ENCODE assay signal across 9 cellular contexts in genomic region chr3:143974877-143975238, GRCh38. TPM values are rescaled to one million over a fixed set of nuclear protein-coding genes. Genes with fewer than 3 reads are reported as not detected.
A peak's percentile ranks its signal among the peaks of the same experiment; 100 is the strongest.
DNase-seq lines count a peak whose midpoint lies in the region; ATAC-seq, FAIRE-seq and TF ChIP-seq lines count a peak whose summit lies in the region.
"Had no signal": no experiment of that assay in that cellular context is flagged by ENCODE, and none has a peak within 500 bp of the region (broad histone marks: within the 10 kb centered on the region; RNA-seq: fewer than 3 reads in every experiment).

No MANE protein-coding gene starts in this region.

- no peak for TF ChIP-seq POLR2A in endothelial cell of umbilical vein (IDR thresholded peaks at IDR 0.05; ENCODE audit: low read depth, low read length)

- BruUV-seq in endothelial cell of umbilical vein (replicated peaks; lab: Mats Ljungman, UMichigan), result no TSS peak

- H3K27me3 ChIP-seq in DND-41 (ENCODE audit: insufficient read depth, low read length, poor library complexity) (peaks cover 4% of the 10 kb centered on the region), endothelial cell of umbilical vein (ENCODE audit: control insufficient read depth in 2 of 2, insufficient read depth in 2 of 2, low read length in 2 of 2) (no peaks in the 10 kb centered on the region)

- ATAC-seq in DND-41 (ENCODE audit: insufficient read depth, low read depth) (no peak), GM18870 (IDR thresholded peaks at IDR 0.05; ENCODE audit: unreplicated experiment) (no peak)

- H3K79me2 ChIP-seq in DND-41 (ENCODE audit: insufficient read depth, low read length), result peaks cover 73% of the 10 kb centered on the region
- H3K79me2 ChIP-seq in endothelial cell of umbilical vein (ENCODE audit: control insufficient read depth, insufficient read depth, low read length), result peaks cover 72% of the 10 kb centered on the region

- intact Hi-C loops in endothelial cell of umbilical vein (cut with micrococcal nuclease), result loop anchor here (1.0 to 10.0 kb wide), 7 partner anchors 88 to 1060 kb away; no protein-coding TSS in a partner anchor

- no peaks in the 10 kb centered on the region for H3K36me3 ChIP-seq in DND-41 (ENCODE audit: insufficient read depth, low read length)
- H3K36me3 ChIP-seq in endothelial cell of umbilical vein (ENCODE audit: control insufficient read depth in 2 of 2, extremely low read depth in 1 of 2, insufficient read depth in 2 of 2, low read length in 2 of 2), result no peaks in the 10 kb centered on the region

- no peaks in the 10 kb centered on the region for H3K9me1 ChIP-seq in endothelial cell of umbilical vein (replicated peaks; ENCODE audit: control insufficient read depth, extremely low read depth, insufficient read depth, low read length)

- no peak overlapping the region for H2AFZ ChIP-seq in DND-41 (ENCODE audit: low read depth, low read length)
- H2AFZ ChIP-seq in endothelial cell of umbilical vein (ENCODE audit: low read depth, low read length), result no peak overlapping the region

- H3K4me2 ChIP-seq in DND-41 (ENCODE audit: insufficient read depth, low read length) (peak overlapping the region; percentile 88), endothelial cell of umbilical vein (ENCODE audit: insufficient read depth, low read length) (peak overlapping the region; percentile 98)

- no peak for FAIRE-seq in endothelial cell of umbilical vein (lab: Jason Lieb, UNC)

- H3K4me3 ChIP-seq in DND-41 (ENCODE audit: low read depth in 1 of 2, low read length in 2 of 2) (peak overlapping the region; percentile 82 to 98; a peak in 3 of 4 replicates), endothelial cell of umbilical vein (replicated peaks in 1 of 3; ENCODE audit: insufficient read depth in 1 of 3, low read depth in 1 of 3, low read length in 3 of 3) (peak overlapping the region; percentile 62 to 98 (median 81))

- no peak overlapping the region; the same call in 1 of the 2 replicates for H3K27ac ChIP-seq in DND-41 (ENCODE audit: low read length)
- peak overlapping the region; percentile 59 for H3K27ac ChIP-seq in endothelial cell of umbilical vein (ENCODE audit: insufficient read depth, low read depth, low read length)

- DNase-seq in DND-41, result no peak
- peak; percentile 68 for DNase-seq in OCI-M1 (lab: John Stamatoyannopoulos, UW)
- DNase-seq in endothelial cell of umbilical vein (ENCODE audit: low read depth, low spot score), result peak; percentile 56
- no peak for DNase-seq in osteocyte (ENCODE audit: extremely low spot score, unreplicated experiment)
- DNase-seq in DMS79 (lab: John Stamatoyannopoulos, UW), result no peak
- DNase-seq in SHP77 (lab: John Stamatoyannopoulos, UW), result no peak
- no peak for DNase-seq in foreskin melanocyte
- DNase-seq: NCI-H187 treated with DMSO at 0.1 percent for 48 hours had no signal

- H3K4me1 ChIP-seq in DND-41 (ENCODE audit: insufficient read depth, low read length), result peaks cover 52% of the 10 kb centered on the region
- H3K4me1 ChIP-seq in endothelial cell of umbilical vein (ENCODE audit: control insufficient read depth, extremely low read depth, insufficient read depth, low read length), result peaks cover 30% of the 10 kb centered on the region

- TF ChIP-seq CTCF in DND-41 (IDR thresholded peaks at IDR 0.05; ENCODE audit: borderline replicate concordance, extremely low read depth, low read length, poor library complexity, severe bottlenecking) (no peak), endothelial cell of umbilical vein (IDR thresholded peaks at IDR 0.05; ENCODE audit: extremely low read depth in 1 of 2, insufficient read depth in 1 of 2, low read depth in 1 of 2, low read length in 2 of 2) (no peak), osteocyte (IDR thresholded peaks at IDR 0.05) (no peak)

- dilution Hi-C loops in endothelial cell of umbilical vein (cut with MboI; ENCODE audit: extremely low pct_ligation_motif_present, low sequenced_read_pairs), result no loop called here

- H3K27ac Mint-ChIP-seq in osteocyte (ENCODE audit: unreplicated experiment), result peak overlapping the region; percentile 94

- peaks cover 52% of the 10 kb centered on the region for H3K4me1 Mint-ChIP-seq in osteocyte (ENCODE audit: unreplicated experiment)

- H3K4me3 Mint-ChIP-seq in osteocyte (ENCODE audit: unreplicated experiment), result peak overlapping the region; percentile 93

- H3K9me3 Mint-ChIP-seq in osteocyte (ENCODE audit: unreplicated experiment), result no peaks in the 10 kb centered on the region

- H3K9ac ChIP-seq in DND-41 (ENCODE audit: low read depth, low read length) (peak overlapping the region; percentile 85; the same call in 1 of the 2 replicates), endothelial cell of umbilical vein (replicated peaks; ENCODE audit: extremely low read depth, insufficient read depth, low read length) (peak overlapping the region; percentile 96)

- H3K9me3 ChIP-seq in DND-41 (ENCODE audit: insufficient read depth, low read length, severe bottlenecking) (no peaks in the 10 kb centered on the region), endothelial cell of umbilical vein (replicated peaks; ENCODE audit: control insufficient read depth, insufficient read depth, low read length) (no peaks in the 10 kb centered on the region)

- H3K36me3 Mint-ChIP-seq in osteocyte (ENCODE audit: unreplicated experiment), result no peaks in the 10 kb centered on the region

- POLR2A ChIA-PET in endothelial cell of umbilical vein (lab: Charles Lee), result no interaction called here

- no peaks in the 10 kb centered on the region for H3K27me3 Mint-ChIP-seq in osteocyte (ENCODE audit: unreplicated experiment)

- H4K20me1 ChIP-seq in DND-41 (ENCODE audit: insufficient read depth, low read length), result peaks cover 26% of the 10 kb centered on the region; the same call in 1 of the 2 replicates
- peaks cover 6% of the 10 kb centered on the region for H4K20me1 ChIP-seq in endothelial cell of umbilical vein (replicated peaks; ENCODE audit: control insufficient read depth, extremely low read depth, insufficient read depth, low read length)

- CTCF ChIA-PET in endothelial cell of umbilical vein (lab: Charles Lee), result interaction anchor here (0.7 to 6.7 kb wide), 9 partner anchors 11 to 1793 kb away, joined by 3 to 59 read pairs (median 4); no protein-coding TSS in a partner anchor

TF ChIP-seq in endothelial cell of umbilical vein, 7 proteins besides CTCF, POLR2A, EP300 and RAD21:
- TF ChIP-seq GATA2 (IDR thresholded peaks at IDR 0.05; ENCODE audit: insufficient read depth, insufficient read length, low read depth, low read length) (peak; percentile 28), FOS (IDR thresholded peaks at IDR 0.05; ENCODE audit: borderline replicate concordance, insufficient read depth, low read length) (peak; percentile 40), JUN (IDR thresholded peaks at IDR 0.05; ENCODE audit: borderline replicate concordance, insufficient read depth, insufficient read length, low read depth) (no peak)

RNA-seq across cellular contexts. Expression of gene DIPK2A, which starts 3.2 kb away (rescaled TPM):
- total RNA-seq in endothelial cell of umbilical vein, result 40.6 and 43.0 TPM in 2 replicates
- 18.9 and 50.7 TPM in 2 replicates for polyA plus RNA-seq in endothelial cell of umbilical vein
- 19.5 and 22.7 TPM in 2 replicates for polyA plus RNA-seq in endothelial cell of umbilical vein (2011; cell fraction: cytosol; rRNA removed)
- 15.9 and 17.5 TPM in 2 replicates for polyA plus RNA-seq in endothelial cell of umbilical vein (2011; cell fraction: nucleus; rRNA removed)
- 16.7 and 31.3 TPM in 2 replicates for polyA plus RNA-seq in endothelial cell of umbilical vein (2012)
- polyA minus RNA-seq in endothelial cell of umbilical vein, result 84.8 and 114 TPM in 2 replicates
- polyA minus RNA-seq in endothelial cell of umbilical vein (2011; cell fraction: cytosol; rRNA and poly(A)+ RNA removed), result 40.4 TPM
- 64.6 and 76.7 TPM in 2 replicates for polyA minus RNA-seq in endothelial cell of umbilical vein (2011; cell fraction: nucleus; rRNA and poly(A)+ RNA removed)
- total RNA-seq in osteocyte, result 52.1 and 54.8 TPM in 2 replicates

Comparison
In these comparisons a context has a peak if more than half of its experiments do, and no peak if none do; other contexts are left out.
1. DNase-seq: peak in OCI-M1 (single experiment) and endothelial cell of umbilical vein (single experiment); none in DND-41 (single experiment), osteocyte (single experiment), DMS79 (single experiment), SHP77 (0 of 2) and foreskin melanocyte (single experiment).